8 cellular contexts compared by ENCODE assay signal in genomic region chrX:136496768-136497555, GRCh38. TPM values are rescaled to one million over a fixed set of nuclear protein-coding genes. Genes with fewer than 3 reads are reported as not detected.
DNase-seq lines count a peak whose midpoint lies in the region; ATAC-seq and TF ChIP-seq lines count a peak whose summit lies in the region.

No MANE protein-coding gene starts in this region.

- peak overlapping the region; percentile 46 to 84 (median 71) for H3K4me3 ChIP-seq in dorsolateral prefrontal cortex
- H3K4me3 ChIP-seq in lower leg skin (ENCODE audit: low read depth, poor library complexity, severe bottlenecking), result peak overlapping the region; percentile 20

- H3K9me3 ChIP-seq in CD4-positive, alpha-beta T cell (ENCODE audit: control insufficient read depth, low read length), result no peaks in the 10 kb centered on the region

- peak; percentile 71 to 88 (median 78) for DNase-seq in CD4-positive, alpha-beta T cell
- DNase-seq in NCI-H82 (lab: John Stamatoyannopoulos, UW) (peak; percentile 94), dorsolateral prefrontal cortex (peak; percentile 52 to 84 (median 67)), lower leg skin (ENCODE audit: low spot score in 2 of 2) (peak; percentile 85 to 97)
- peak; percentile 92 for DNase-seq in activated CD4-positive, alpha-beta memory T cell treated with anti-CD3 and anti-CD28 coated beads for 36 hours
- DNase-seq in stimulated activated CD4-positive, alpha-beta T cell treated with anti-CD3 and anti-CD28 coated beads, Interleukin-4, amount 100 ng/mL, for 24 hours, result peak; percentile 86

- no peaks in the 10 kb centered on the region for H3K27me3 Mint-ChIP-seq in CD4-positive, alpha-beta T cell
- H3K27me3 Mint-ChIP-seq in activated CD4-positive, alpha-beta memory T cell treated with anti-CD3 and anti-CD28 coated beads for 36 hours, result peaks cover 2% of the 10 kb centered on the region

- intact Hi-C loops in CD4-positive, alpha-beta T cell (cut with DNase I, micrococcal nuclease), result loop anchor here (5.0 to 10.0 kb wide), 6 partner anchors 80 to 972 kb away; partner anchors contain the start of genes INTS6L (in 1 of the 2), MAP7D3 (in 1 of the 2) and MMGT1 (in 1 of the 2)
- intact Hi-C loops in activated CD4-positive, alpha-beta memory T cell treated with anti-CD3 and anti-CD28 coated beads for 36 hours (cut with micrococcal nuclease), result loop anchor here (1.0 to 10.0 kb wide), 9 partner anchors 80 to 976 kb away; partner anchors contain the start of genes FHL1, INTS6L, MAP7D3 and MMGT1
- intact Hi-C loops in dorsolateral prefrontal cortex (cut with DNase I), result loop anchor here in 1 of 2 donors (5.0 kb wide), 2 partner anchors 510 to 525 kb away; partner anchors contain the start of genes MMGT1 and SLC9A6
- intact Hi-C loops in lower leg skin (cut with DNase I; ENCODE audit: low total_unique reads), result no loop called here

- TF ChIP-seq POLR2A in lower leg skin (IDR thresholded peaks at IDR 0.05), result no peak

- POLR2A ChIA-PET in CD4-positive, alpha-beta T cell (lab: Charles Lee), result interaction anchor here (0.6 to 2.5 kb wide), 10 partner anchors 11 to 383 kb away, joined by 3 to 24 read pairs (median 3); partner anchors contain the start of gene RBMX
- POLR2A ChIA-PET in activated CD4-positive, alpha-beta memory T cell treated with anti-CD3 and anti-CD28 coated beads for 36 hours (lab: Charles Lee), result interaction anchor here (1.0 to 1.4 kb wide), 6 partner anchors 11 to 556 kb away, joined by 3 to 5 read pairs (median 4); partner anchors contain the start of gene RBMX

- peaks cover 26% of the 10 kb centered on the region for H3K4me1 Mint-ChIP-seq in CD4-positive, alpha-beta T cell (ENCODE audit: low read depth)
- peaks cover 17% of the 10 kb centered on the region for H3K4me1 Mint-ChIP-seq in activated CD4-positive, alpha-beta memory T cell treated with anti-CD3 and anti-CD28 coated beads for 36 hours (ENCODE audit: low read depth)

- H3K36me3 Mint-ChIP-seq in CD4-positive, alpha-beta T cell (ENCODE audit: low read depth), result peaks cover 28% of the 10 kb centered on the region
- H3K36me3 Mint-ChIP-seq in activated CD4-positive, alpha-beta memory T cell treated with anti-CD3 and anti-CD28 coated beads for 36 hours, result peaks cover 7% of the 10 kb centered on the region

- no peak for TF ChIP-seq CTCF in CD4-positive, alpha-beta T cell (IDR thresholded peaks at IDR 0.05)
- peak in 4 of 56 donors; percentile 8 to 27 (median 16) for TF ChIP-seq CTCF in dorsolateral prefrontal cortex (IDR thresholded peaks at IDR 0.05 in 54 of 56, conservative IDR thresholded peaks at IDR 0.05 in 2 of 56; ENCODE audit: low read depth in 1 of 56, partially characterized antibody in 56 of 56)
- TF ChIP-seq CTCF in lower leg skin (IDR thresholded peaks at IDR 0.05), result no peak

- H3K9me3 Mint-ChIP-seq in CD4-positive, alpha-beta T cell, result no peaks in the 10 kb centered on the region
- H3K9me3 Mint-ChIP-seq in activated CD4-positive, alpha-beta memory T cell treated with anti-CD3 and anti-CD28 coated beads for 36 hours, result no peaks in the 10 kb centered on the region

- peak; percentile 75 for ATAC-seq in CD4-positive, alpha-beta T cell (ENCODE audit: poor library complexity)
- peak; percentile 84 for ATAC-seq in GM19452 (IDR thresholded peaks at IDR 0.05; ENCODE audit: unreplicated experiment)
- peak; percentile 83 for ATAC-seq in HG03571 (IDR thresholded peaks at IDR 0.05; ENCODE audit: unreplicated experiment)

- WGBS in lower leg skin, 2 donors, result 1 to 61% methylated on average over 11 to 49 of the region's 110 CpGs

- H3K27me3 ChIP-seq in CD4-positive, alpha-beta T cell (ENCODE audit: control insufficient read depth, insufficient read depth, low read length), result no peaks in the 10 kb centered on the region
- H3K27me3 ChIP-seq in dorsolateral prefrontal cortex, result peaks cover 0 to 48% (median 10%) of the 10 kb centered on the region in 45 donors

- CTCF ChIA-PET in CD4-positive, alpha-beta T cell (lab: Charles Lee), result interaction anchor here (0.7 kb wide), 1 partner anchor 248 kb away, joined by 3 read pairs; no protein-coding TSS in a partner anchor
- CTCF ChIA-PET in activated CD4-positive, alpha-beta memory T cell treated with anti-CD3 and anti-CD28 coated beads for 36 hours (lab: Charles Lee), result interaction anchor here (0.6 to 2.7 kb wide), 5 partner anchors 81 to 200 kb away, joined by 3 to 15 read pairs (median 3); no protein-coding TSS in a partner anchor

- H3K27ac ChIP-seq in CD4-positive, alpha-beta T cell (ENCODE audit: low read depth, low read length), result peak overlapping the region; percentile 83
- peak overlapping the region; percentile 65 to 97 (median 93) for H3K27ac ChIP-seq in dorsolateral prefrontal cortex

- peak overlapping the region; percentile 100 for H3K27ac Mint-ChIP-seq in CD4-positive, alpha-beta T cell
- peak overlapping the region; percentile 96 for H3K27ac Mint-ChIP-seq in activated CD4-positive, alpha-beta memory T cell treated with anti-CD3 and anti-CD28 coated beads for 36 hours

- peak overlapping the region; percentile 96 for H3K4me3 Mint-ChIP-seq in CD4-positive, alpha-beta T cell
- H3K4me3 Mint-ChIP-seq in activated CD4-positive, alpha-beta memory T cell treated with anti-CD3 and anti-CD28 coated beads for 36 hours, result peak overlapping the region; percentile 93

RNA-seq across cellular contexts. Expression of gene HTATSF1, which starts 0.4 kb away (rescaled TPM):
- total RNA-seq in CD4-positive, alpha-beta T cell, result 10 to 100 TPM; 28.3 to 31.1 TPM
- total RNA-seq in activated CD4-positive, alpha-beta memory T cell treated with anti-CD3 and anti-CD28 coated beads for 36 hours, result 10 to 100 TPM; 49.4 to 53.4 TPM
- total RNA-seq in dorsolateral prefrontal cortex (10 to 100 TPM; 34.5 to 63.0 (median 48.9) TPM), lower leg skin (10 to 100 TPM; 36.0 to 56.2 (median 46.6) TPM)

RNA-seq across cellular contexts. Expression of gene BRS3, which starts 9.2 kb away (rescaled TPM):
- total RNA-seq in CD4-positive, alpha-beta T cell, result not detected
- total RNA-seq in activated CD4-positive, alpha-beta memory T cell treated with anti-CD3 and anti-CD28 coated beads for 36 hours, result not detected
- under 1 TPM in 19 of 120 experiments, not detected in 101; 0.16 to 0.38 (median 0.21) TPM for total RNA-seq in dorsolateral prefrontal cortex
- not detected for total RNA-seq in lower leg skin

RNA-seq across cellular contexts. Expression of gene VGLL1, which starts 35.1 kb away (rescaled TPM):
- total RNA-seq in CD4-positive, alpha-beta T cell, result not detected
- total RNA-seq in activated CD4-positive, alpha-beta memory T cell treated with anti-CD3 and anti-CD28 coated beads for 36 hours, result not detected
- total RNA-seq in dorsolateral prefrontal cortex (not detected), lower leg skin (under 1 TPM in 1 of 4 donors, not detected in 3; 0.76 TPM)

Comparison
In these comparisons a context has a peak if more than half of its experiments do, and no peak if none do; other contexts are left out.
1. Peak in every context shown above with its lines: DNase-seq, ATAC-seq, H3K4me3 ChIP-seq and H3K27ac ChIP-seq.